Comparison of ENCODE assay signal across 18 cellular contexts in genomic region chr15:90079619-90080559, GRCh38. TPM values are rescaled to one million over a fixed set of nuclear protein-coding genes. Genes with fewer than 3 reads are reported as not detected.
A peak's percentile ranks its signal among the peaks of the same experiment; 100 is the strongest.
DNase-seq lines count a peak whose midpoint lies in the region; ATAC-seq and TF ChIP-seq lines count a peak whose summit lies in the region.
"Had no signal": no experiment of that assay in that cellular context is flagged by ENCODE, and none has a peak within 500 bp of the region (broad histone marks: within the 10 kb centered on the region; RNA-seq: fewer than 3 reads in every experiment).

No MANE protein-coding gene starts in this region.

- H2AFZ ChIP-seq in neuronal stem cell (ENCODE audit: low read length) = no peak overlapping the region

- no peak overlapping the region for H3K27ac ChIP-seq in CD4-positive, alpha-beta T cell (ENCODE audit: low read depth, low read length)
- H3K27ac ChIP-seq in neuronal stem cell (replicated peaks; ENCODE audit: low read length) = no peak overlapping the region
- H3K27ac ChIP-seq: KMS-11 had no signal

- CTCF ChIA-PET in CD4-positive, alpha-beta T cell (lab: Charles Lee) = no interaction called here

- H3K4me3 ChIP-seq in neuronal stem cell (ENCODE audit: low read length in 2 of 2) = no peak overlapping the region

- H3K36me3 ChIP-seq in neuronal stem cell (replicated peaks in 1 of 2; ENCODE audit: control insufficient read depth in 2 of 2, insufficient read depth in 2 of 2, low read length in 2 of 2) = peaks cover 52 to 92% of the 10 kb centered on the region in 2 donors

- H2BK15ac ChIP-seq in neuronal stem cell (ENCODE audit: low read length) = peak overlapping the region; percentile 14

- peak overlapping the region; percentile 17 for H2BK12ac ChIP-seq in neuronal stem cell (ENCODE audit: low read length)

- no peak overlapping the region for H3K4me3 Mint-ChIP-seq in CD4-positive, alpha-beta T cell
- no peak overlapping the region for H3K4me3 Mint-ChIP-seq in effector memory CD8-positive, alpha-beta T cell
- H3K4me3 Mint-ChIP-seq: CD14-positive monocyte had no signal

- H4K91ac ChIP-seq in neuronal stem cell (ENCODE audit: low read depth, low read length, poor library complexity) = no peak overlapping the region

- peak overlapping the region; percentile 43 for H4K8ac ChIP-seq in neuronal stem cell (ENCODE audit: low read depth, low read length)

- no peak overlapping the region for H2BK120ac ChIP-seq in neuronal stem cell (ENCODE audit: low read depth, low read length)

- no peak overlapping the region for H3K23ac ChIP-seq in neuronal stem cell (ENCODE audit: low read depth, low read length, poor library complexity)

- no peaks in the 10 kb centered on the region for H3K27me3 ChIP-seq in CD4-positive, alpha-beta T cell (ENCODE audit: control insufficient read depth, insufficient read depth, low read length)
- H3K27me3 ChIP-seq in neuronal stem cell (ENCODE audit: control insufficient read depth in 3 of 3, insufficient read depth in 3 of 3, low read depth in 1 of 3, low read length in 3 of 3) = no peaks in the 10 kb centered on the region

- intact Hi-C loops in CD4-positive, alpha-beta T cell (cut with DNase I, micrococcal nuclease) = no loop called here

- no peak overlapping the region for H3K4ac ChIP-seq in neuronal stem cell (ENCODE audit: low read length)

- no peak for DNase-seq in CD4-positive, alpha-beta T cell
- DNase-seq in effector memory CD8-positive, alpha-beta T cell = no peak
- no peak for DNase-seq in neuronal stem cell (ENCODE audit: low spot score)
- no peak for DNase-seq in A172 (ENCODE audit: low spot score)
- DNase-seq: ACHN, AML-193, HCEC 1CT, NCI-H1048, NCI-H1436 treated with DMSO at 0.1 percent for 48 hours, NCI-H2029 treated with DMSO at 0.1 percent for 48 hours, NCI-H510A, NCI-H82, PC-3 had no signal

- no peak overlapping the region for H3K4me2 ChIP-seq in neuronal stem cell (ENCODE audit: insufficient read depth, low read length, poor library complexity, severe bottlenecking)
- H3K4me2 ChIP-seq: KMS-11 had no signal

- no peak overlapping the region for H3K27ac Mint-ChIP-seq in CD4-positive, alpha-beta T cell
- H3K27ac Mint-ChIP-seq in effector memory CD8-positive, alpha-beta T cell = peak overlapping the region; percentile 63 to 76

- H3K9ac ChIP-seq in neuronal stem cell (ENCODE audit: low read depth, low read length, poor library complexity) = peak overlapping the region; percentile 44
- H3K9ac ChIP-seq: KMS-11 had no signal

- peaks cover 0 to 7% of the 10 kb centered on the region in 2 donors for H3K4me1 ChIP-seq in neuronal stem cell (ENCODE audit: control insufficient read depth in 2 of 2, insufficient read depth in 1 of 2, low read depth in 1 of 2, low read length in 2 of 2)

- POLR2A ChIA-PET in CD4-positive, alpha-beta T cell (lab: Charles Lee) = interaction anchor here (0.5 kb wide), 1 partner anchor 11 kb away, joined by 3 read pairs; no protein-coding TSS in a partner anchor

- no CpG with 5 or more reads among the region's 30 CpGs for WGBS in neuronal stem cell (ENCODE audit: extremely low coverage in 2 of 2, insufficient read length in 2 of 2, insufficient replicate concordance in 1 of 2), 2 donors

- H2AK5ac ChIP-seq in neuronal stem cell (ENCODE audit: low read depth, low read length) = no peak overlapping the region

- peak overlapping the region; percentile 64 for H3K18ac ChIP-seq in neuronal stem cell (ENCODE audit: low read length)

- H3K36me3 Mint-ChIP-seq in CD4-positive, alpha-beta T cell (ENCODE audit: low read depth) = peaks cover 64% of the 10 kb centered on the region
- peaks cover 28% of the 10 kb centered on the region for H3K36me3 Mint-ChIP-seq in effector memory CD8-positive, alpha-beta T cell (ENCODE audit: insufficient read depth)

- no peaks in the 10 kb centered on the region for H3K9me3 ChIP-seq in CD4-positive, alpha-beta T cell (ENCODE audit: control insufficient read depth, low read length)
- H3K9me3 ChIP-seq in neuronal stem cell (replicated peaks in 1 of 2; ENCODE audit: control insufficient read depth in 2 of 2, insufficient read depth in 1 of 2, low read depth in 1 of 2, low read length in 2 of 2) = no peaks in the 10 kb centered on the region

- peak; percentile 1 for TF ChIP-seq POLR2A in GM18505 (IDR thresholded peaks at IDR 0.05; ENCODE audit: borderline replicate concordance, extremely low read depth, insufficient read depth, insufficient read length)

- no peaks in the 10 kb centered on the region for H3K27me3 Mint-ChIP-seq in CD4-positive, alpha-beta T cell
- H3K27me3 Mint-ChIP-seq in effector memory CD8-positive, alpha-beta T cell = no peaks in the 10 kb centered on the region

- no peak overlapping the region for H3K14ac ChIP-seq in neuronal stem cell (ENCODE audit: low read length)

- peak overlapping the region; percentile 61 for H2BK5ac ChIP-seq in neuronal stem cell (ENCODE audit: low read length)

- no peak for TF ChIP-seq CTCF in CD4-positive, alpha-beta T cell (IDR thresholded peaks at IDR 0.05)

- no peaks in the 10 kb centered on the region for H3K79me1 ChIP-seq in neuronal stem cell (ENCODE audit: low read depth, low read length)

- ATAC-seq in CD4-positive, alpha-beta T cell (ENCODE audit: poor library complexity) = peak; percentile 21
- ATAC-seq in GM18505 (IDR thresholded peaks at IDR 0.05; ENCODE audit: unreplicated experiment) = no peak
- no peak for ATAC-seq in effector memory CD8-positive, alpha-beta T cell (replicated peaks)
- no peak for ATAC-seq in GM18873 (IDR thresholded peaks at IDR 0.05; ENCODE audit: low FRiP score, unreplicated experiment)
- no peak for ATAC-seq in GM21447 (IDR thresholded peaks at IDR 0.05; ENCODE audit: unreplicated experiment)
- ATAC-seq: PC-3 had no signal

- H3K9me3 Mint-ChIP-seq in CD4-positive, alpha-beta T cell = no peaks in the 10 kb centered on the region
- H3K9me3 Mint-ChIP-seq in effector memory CD8-positive, alpha-beta T cell = no peaks in the 10 kb centered on the region
- H3K9me3 Mint-ChIP-seq: CD14-positive monocyte had no signal

- H3K4me1 Mint-ChIP-seq in CD4-positive, alpha-beta T cell (ENCODE audit: low read depth) = no peaks in the 10 kb centered on the region
- H3K4me1 Mint-ChIP-seq in effector memory CD8-positive, alpha-beta T cell (ENCODE audit: low read depth in 2 of 2) = no peaks in the 10 kb centered on the region

RNA-seq across cellular contexts. Expression of gene IDH2, which starts 22.4 kb away (rescaled TPM):
- total RNA-seq in CD4-positive, alpha-beta T cell = 10 to 100 TPM; 38.0 to 38.2 TPM
- polyA plus RNA-seq in neuronal stem cell (2013, experiment 1 of 2) = 111 TPM
- 110 TPM for polyA plus RNA-seq in neuronal stem cell (2013, experiment 2 of 2)
- total RNA-seq in A172 (2014; rRNA removed; shearing (Covaris generic)) = 43.7 and 61.6 TPM in 2 replicates
